1 cellular context compared by ENCODE assay signal in genomic region chr4:73055241-73055897, GRCh38.
TF ChIP-seq lines count a peak whose summit lies in the region.

No MANE protein-coding gene starts in this region.

TF ChIP-seq in GM23338, 12 proteins besides CTCF, POLR2A, EP300 and RAD21 (continued from another document):
- TF ChIP-seq ETS1 (IDR thresholded peaks at IDR 0.05) (no peak), EZH2 (IDR thresholded peaks at IDR 0.05; ENCODE audit: low read depth, unreplicated experiment) (no peak), CREB1 (CRISPR knock-in tag; IDR thresholded peaks at IDR 0.05; ENCODE audit: low read depth) (no peak)
TF ChIP-seq in GM23338: peak in this region for 0.
